Comparison of ENCODE assay signal across 9 cellular contexts in the genomic region with DNA sequence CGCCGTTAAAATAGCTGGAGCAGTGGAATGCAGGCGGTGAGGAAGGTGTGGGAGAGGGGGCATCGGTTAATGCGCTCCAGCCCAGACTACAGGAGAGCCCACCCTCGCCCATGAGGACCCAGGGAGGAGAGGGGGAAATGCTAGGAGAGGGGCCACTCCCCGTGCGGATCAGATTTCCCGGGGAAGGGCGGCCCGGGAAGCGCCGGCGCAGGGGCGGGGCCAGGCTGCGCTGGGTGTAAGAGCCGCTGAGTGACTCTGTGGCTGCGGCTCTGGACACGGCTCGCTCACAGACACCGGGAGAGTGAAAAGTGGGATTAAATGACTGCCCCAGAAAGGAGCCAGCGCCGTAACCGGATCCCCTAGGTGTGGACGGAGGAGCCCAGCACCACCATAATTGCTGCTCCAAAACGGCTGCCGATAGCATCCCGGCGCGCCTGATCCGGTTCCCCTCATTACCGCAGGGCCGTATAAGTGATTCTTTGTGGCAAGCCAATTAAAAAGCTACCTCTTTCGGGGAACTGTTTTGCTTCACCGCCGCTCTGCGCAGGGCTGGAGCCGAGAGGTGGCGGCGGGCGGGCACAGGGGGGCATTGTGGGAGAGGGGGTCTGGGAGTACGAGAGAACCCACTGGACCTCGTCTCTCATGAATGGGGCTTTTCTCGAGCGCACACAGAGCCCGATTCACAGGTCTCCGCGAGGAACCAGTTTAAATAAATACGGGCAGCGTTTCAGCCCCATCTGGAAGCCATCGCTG. TPM values are rescaled to one million over a fixed set of nuclear protein-coding genes. Genes with fewer than 3 reads are reported as not detected.
DNase-seq lines count a peak whose midpoint lies in the region; ATAC-seq and TF ChIP-seq lines count a peak whose summit lies in the region.
"Had no signal": no experiment of that assay in that cellular context is flagged by ENCODE, and none has a peak within 500 bp of the region (broad histone marks: within the 10 kb centered on the region; RNA-seq: fewer than 3 reads in every experiment).

No MANE protein-coding gene starts in this region.

- H4K20me1 ChIP-seq in neural cell (ENCODE audit: insufficient read depth), result no peaks in the 10 kb centered on the region

- peaks cover 0 to 7% of the 10 kb centered on the region in 2 experiments; a peak in 1 of 3 replicates for H3K36me3 ChIP-seq in HEK293 (ENCODE audit: control insufficient read depth in 2 of 2, insufficient read depth in 1 of 2, low read length in 2 of 2)
- H3K36me3 ChIP-seq in neural cell (ENCODE audit: insufficient read depth, low read length), result no peaks in the 10 kb centered on the region

- no peak for TF ChIP-seq EP300 in neural cell (conservative IDR thresholded peaks at IDR 0.05; ENCODE audit: poor library complexity, severe bottlenecking)

- H3K4me1 ChIP-seq in HEK293 (ENCODE audit: control insufficient read depth, insufficient read depth, low read length), result peaks cover 18% of the 10 kb centered on the region

- CTCF ChIA-PET in HEK293 (lab: Yijun Ruan, JAX), result interaction anchor here (0.7 to 1.2 kb wide), 2 partner anchors 39 to 188 kb away, joined by 3 read pairs; a partner anchor contains a TSS

- H3K27ac Mint-ChIP-seq in T-helper 17 cell, result no peak overlapping the region

- H3K4me1 Mint-ChIP-seq in T-helper 17 cell, result peaks cover 38% of the 10 kb centered on the region

- peak overlapping the region; percentile 69 for H2AFZ ChIP-seq in neural cell (ENCODE audit: low read depth, low read length)

- peak overlapping the region; percentile 74 for H3K27ac ChIP-seq in HEK293 (ENCODE audit: extremely low read depth, low read depth, low read length)
- H3K27ac ChIP-seq in neural cell (ENCODE audit: low read length), result no peak overlapping the region

- H3K4me3 ChIP-seq in HEK293 (ENCODE audit: low read depth, low read length) (peak overlapping the region; percentile 44), fibroblast of mammary gland (ENCODE audit: control insufficient read depth, low read depth, low read length) (peak overlapping the region; percentile 60), neural cell (ENCODE audit: low read length) (peak overlapping the region; percentile 76)

- H3K4me2 ChIP-seq in neural cell (ENCODE audit: low read length), result peak overlapping the region; percentile 69

- POLR2A ChIA-PET in HEK293 (lab: Yijun Ruan, JAX), result interaction anchor here (0.6 to 1.6 kb wide), 3 partner anchors 20 to 156 kb away, joined by 3 to 6 read pairs (median 4); a partner anchor contains a TSS

- TF ChIP-seq RAD21 in neural cell (conservative IDR thresholded peaks at IDR 0.05), result no peak

- H3K9ac ChIP-seq in neural cell (ENCODE audit: low read length), result peak overlapping the region; percentile 52

- DNase-seq in Ammon's horn (ENCODE audit: low spot score) (peak; percentile 23), T-helper 17 cell (no peak), fibroblast of mammary gland (ENCODE audit: low read depth) (peak; percentile 26), C1 segment of cervical spinal cord (lab: John Stamatoyannopoulos, UW) (no peak), amniotic stem cell (lab: John Stamatoyannopoulos, UW) (no peak), inferior parietal cortex (ENCODE audit: extremely low spot score) (no peak)

- H3K9me3 ChIP-seq in HEK293 (ENCODE audit: control insufficient read depth, insufficient read depth, low read depth, low read length), result no peaks in the 10 kb centered on the region
- H3K9me3 ChIP-seq in T-helper 17 cell (ENCODE audit: control insufficient read depth, low read length, poor library complexity, severe bottlenecking), result no peaks in the 10 kb centered on the region
- no peaks in the 10 kb centered on the region for H3K9me3 ChIP-seq in neural cell (ENCODE audit: low read length)

- H3K79me2 ChIP-seq in neural cell (replicated peaks; ENCODE audit: insufficient read depth, low read length), result peaks cover 14% of the 10 kb centered on the region

- no peak for TF ChIP-seq CTCF in HEK293 (tag by site-specific recombination; IDR thresholded peaks at IDR 0.05)
- TF ChIP-seq CTCF in fibroblast of mammary gland (conservative IDR thresholded peaks at IDR 0.05; ENCODE audit: control insufficient read depth, insufficient read depth, low read depth, low read length), result no peak
- no peak for TF ChIP-seq CTCF in neural cell (IDR thresholded peaks at IDR 0.05; ENCODE audit: poor library complexity, severe bottlenecking)

- peak; percentile 44 for ATAC-seq in T-helper 17 cell

- H3K36me3 Mint-ChIP-seq in T-helper 17 cell (ENCODE audit: low read depth), result peaks cover 3% of the 10 kb centered on the region

- peaks cover 6% of the 10 kb centered on the region for H3F3A ChIP-seq in neural cell (ENCODE audit: insufficient read depth, low read length, poor library complexity, severe bottlenecking)

- peak overlapping the region; percentile 86 for H3K4me3 Mint-ChIP-seq in T-helper 17 cell

- H3K27me3 ChIP-seq in neural cell (ENCODE audit: insufficient read depth, low read depth, low read length), result peaks cover 52% of the 10 kb centered on the region

- peaks cover 84% of the 10 kb centered on the region for H3K27me3 Mint-ChIP-seq in T-helper 17 cell

- H3K9me2 ChIP-seq in neural cell (ENCODE audit: insufficient read depth, low read length), result no peaks in the 10 kb centered on the region

TF ChIP-seq in HEK293, 187 proteins besides CTCF, POLR2A, EP300 and RAD21 (continues in another document):
- TF ChIP-seq ZNF114 (tag by site-specific recombination; IDR thresholded peaks at IDR 0.05), result no peak
- TF ChIP-seq SALL2 (tag by site-specific recombination; IDR thresholded peaks at IDR 0.05; ENCODE audit: borderline replicate concordance), result no peak
- TF ChIP-seq, protein P1, sequence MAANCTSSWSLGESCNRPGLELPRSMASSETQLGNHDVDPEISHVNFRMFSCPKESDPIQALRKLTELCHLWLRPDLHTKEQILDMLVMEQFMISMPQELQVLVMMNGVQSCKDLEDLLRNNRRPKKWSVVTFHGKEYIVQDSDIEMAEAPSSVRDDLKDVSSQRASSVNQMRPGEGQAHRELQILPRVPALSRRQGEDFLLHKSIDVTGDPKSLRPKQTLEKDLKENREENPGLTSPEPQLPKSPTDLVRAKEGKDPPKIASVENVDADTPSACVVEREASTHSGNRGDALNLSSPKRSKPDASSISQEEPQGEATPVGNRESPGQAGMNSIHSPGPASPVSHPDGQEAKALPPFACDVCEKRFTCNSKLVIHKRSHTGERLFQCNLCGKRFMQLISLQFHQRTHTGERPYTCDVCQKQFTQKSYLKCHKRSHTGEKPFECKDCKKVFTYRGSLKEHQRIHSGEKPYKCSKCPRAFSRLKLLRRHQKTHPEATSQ (tag by site-specific recombination; IDR thresholded peaks at IDR 0.05), result no peak
- TF ChIP-seq, protein P2, sequence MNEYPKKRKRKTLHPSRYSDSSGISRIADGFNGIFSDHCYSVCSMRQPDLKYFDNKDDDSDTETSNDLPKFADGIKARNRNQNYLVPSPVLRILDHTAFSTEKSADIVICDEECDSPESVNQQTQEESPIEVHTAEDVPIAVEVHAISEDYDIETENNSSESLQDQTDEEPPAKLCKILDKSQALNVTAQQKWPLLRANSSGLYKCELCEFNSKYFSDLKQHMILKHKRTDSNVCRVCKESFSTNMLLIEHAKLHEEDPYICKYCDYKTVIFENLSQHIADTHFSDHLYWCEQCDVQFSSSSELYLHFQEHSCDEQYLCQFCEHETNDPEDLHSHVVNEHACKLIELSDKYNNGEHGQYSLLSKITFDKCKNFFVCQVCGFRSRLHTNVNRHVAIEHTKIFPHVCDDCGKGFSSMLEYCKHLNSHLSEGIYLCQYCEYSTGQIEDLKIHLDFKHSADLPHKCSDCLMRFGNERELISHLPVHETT (tag by site-specific recombination; IDR thresholded peaks at IDR 0.05), result no peak
- no peak for TF ChIP-seq ZNF473 (tag by site-specific recombination; IDR thresholded peaks at IDR 0.05)

TF ChIP-seq in neural cell, 6 proteins besides CTCF, POLR2A, EP300 and RAD21:
- TF ChIP-seq POLR2AphosphoS5 (IDR thresholded peaks at IDR 0.05), result no peak
- no peak for TF ChIP-seq SMC3 (conservative IDR thresholded peaks at IDR 0.05; ENCODE audit: poor library complexity)
- no peak for TF ChIP-seq TAF1 (IDR thresholded peaks at IDR 0.05; ENCODE audit: low read depth)
- TF ChIP-seq MXI1 (conservative IDR thresholded peaks at IDR 0.05; ENCODE audit: poor library complexity, severe bottlenecking), result no peak
- TF ChIP-seq, protein P3, sequence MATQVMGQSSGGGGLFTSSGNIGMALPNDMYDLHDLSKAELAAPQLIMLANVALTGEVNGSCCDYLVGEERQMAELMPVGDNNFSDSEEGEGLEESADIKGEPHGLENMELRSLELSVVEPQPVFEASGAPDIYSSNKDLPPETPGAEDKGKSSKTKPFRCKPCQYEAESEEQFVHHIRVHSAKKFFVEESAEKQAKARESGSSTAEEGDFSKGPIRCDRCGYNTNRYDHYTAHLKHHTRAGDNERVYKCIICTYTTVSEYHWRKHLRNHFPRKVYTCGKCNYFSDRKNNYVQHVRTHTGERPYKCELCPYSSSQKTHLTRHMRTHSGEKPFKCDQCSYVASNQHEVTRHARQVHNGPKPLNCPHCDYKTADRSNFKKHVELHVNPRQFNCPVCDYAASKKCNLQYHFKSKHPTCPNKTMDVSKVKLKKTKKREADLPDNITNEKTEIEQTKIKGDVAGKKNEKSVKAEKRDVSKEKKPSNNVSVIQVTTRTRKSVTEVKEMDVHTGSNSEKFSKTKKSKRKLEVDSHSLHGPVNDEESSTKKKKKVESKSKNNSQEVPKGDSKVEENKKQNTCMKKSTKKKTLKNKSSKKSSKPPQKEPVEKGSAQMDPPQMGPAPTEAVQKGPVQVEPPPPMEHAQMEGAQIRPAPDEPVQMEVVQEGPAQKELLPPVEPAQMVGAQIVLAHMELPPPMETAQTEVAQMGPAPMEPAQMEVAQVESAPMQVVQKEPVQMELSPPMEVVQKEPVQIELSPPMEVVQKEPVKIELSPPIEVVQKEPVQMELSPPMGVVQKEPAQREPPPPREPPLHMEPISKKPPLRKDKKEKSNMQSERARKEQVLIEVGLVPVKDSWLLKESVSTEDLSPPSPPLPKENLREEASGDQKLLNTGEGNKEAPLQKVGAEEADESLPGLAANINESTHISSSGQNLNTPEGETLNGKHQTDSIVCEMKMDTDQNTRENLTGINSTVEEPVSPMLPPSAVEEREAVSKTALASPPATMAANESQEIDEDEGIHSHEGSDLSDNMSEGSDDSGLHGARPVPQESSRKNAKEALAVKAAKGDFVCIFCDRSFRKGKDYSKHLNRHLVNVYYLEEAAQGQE (IDR thresholded peaks at IDR 0.05; ENCODE audit: borderline replicate concordance), result no peak

RNA-seq across cellular contexts. Expression of a gene that starts 2.7 kb away (rescaled TPM):
- total RNA-seq in T-helper 17 cell, result not detected
- polyA plus RNA-seq in neural cell, result 1.2 and 1.3 TPM in 2 replicates
- 1.9 and 2.2 TPM in 2 replicates for polyA minus RNA-seq in neural cell
- total RNA-seq: lung microvascular endothelial cell had no signal

RNA-seq across cellular contexts. Expression of a gene that starts 38.2 kb away (rescaled TPM):
- 10 to 100 TPM; 17.5 to 20.5 TPM for total RNA-seq in T-helper 17 cell
- polyA plus RNA-seq in neural cell, result 286 and 290 TPM in 2 replicates
- 133 and 143 TPM in 2 replicates for polyA minus RNA-seq in neural cell

Comparison
In these comparisons a context has a peak if more than half of its experiments do, and no peak if none do; other contexts are left out.
1. DNase-seq: peak in Ammon's horn (single experiment) and fibroblast of mammary gland (single experiment); none in T-helper 17 cell (0 of 3), C1 segment of cervical spinal cord (0 of 14), amniotic stem cell (single experiment) and inferior parietal cortex (single experiment).
2. Peak in every context shown above with its lines, with median percentiles within 50 percentile points of each other: H3K4me3 ChIP-seq.